Comparison of ENCODE assay signal across 13 cellular contexts in genomic region chr19:41935781-41936415, GRCh38. TPM values are rescaled to one million over a fixed set of nuclear protein-coding genes. Genes with fewer than 3 reads are reported as not detected.
A peak's percentile ranks its signal among the peaks of the same experiment; 100 is the strongest.
DNase-seq lines count a peak whose midpoint lies in the region; ATAC-seq, FAIRE-seq and TF ChIP-seq lines count a peak whose summit lies in the region.
"Had no signal": no experiment of that assay in that cellular context is flagged by ENCODE, and none has a peak within 500 bp of the region (broad histone marks: within the 10 kb centered on the region; RNA-seq: fewer than 3 reads in every experiment).

No MANE protein-coding gene starts in this region.

- H3K4me2 ChIP-seq in Karpas-422 (ENCODE audit: low read depth, low read length, poor library complexity, severe bottlenecking) (no peak overlapping the region), fibroblast of lung (ENCODE audit: extremely low read depth, insufficient read depth, low read length) (peak overlapping the region; percentile 35)

- H3K9me3 Mint-ChIP-seq in CD8-positive, alpha-beta T cell: no peaks in the 10 kb centered on the region

- peak in 1 of 7 experiments; percentile 21 for DNase-seq in CD8-positive, alpha-beta T cell
- DNase-seq in Karpas-422 (no peak), fibroblast of lung (ENCODE audit: low read depth in 2 of 2) (no peak), frontal cortex (ENCODE audit: low spot score in 2 of 2) (no peak), NCI-H345 treated with DMSO at 0.1 percent for 48 hours (lab: John Stamatoyannopoulos, UW; ENCODE audit: unreplicated experiment) (no peak), small intestine (no peak)
- DNase-seq: lower lobe of right lung, NCI-H1417 had no signal

- H3K4me3 ChIP-seq in CD8-positive, alpha-beta T cell (ENCODE audit: low read depth, low read length): no peak overlapping the region
- H3K4me3 ChIP-seq in Karpas-422 (ENCODE audit: low read length) (no peak overlapping the region), fibroblast of lung (replicated peaks in 1 of 4; ENCODE audit: control extremely low read depth in 1 of 4, insufficient read depth in 1 of 4, low read depth in 3 of 4, low read length in 4 of 4) (no peak overlapping the region), small intestine (ENCODE audit: low read depth in 1 of 2, low read length in 2 of 2) (no peak overlapping the region)
- H3K4me3 ChIP-seq: lower lobe of right lung had no signal

- H3K27ac Mint-ChIP-seq in CD8-positive, alpha-beta T cell: peak overlapping the region; percentile 88

- no peak overlapping the region for H2AFZ ChIP-seq in Karpas-422 (ENCODE audit: low read length)
- no peak overlapping the region for H2AFZ ChIP-seq in fibroblast of lung (ENCODE audit: low read length)

- no peaks in the 10 kb centered on the region for H3K27me3 ChIP-seq in CD8-positive, alpha-beta T cell (ENCODE audit: insufficient read depth, low read length)
- H3K27me3 ChIP-seq in Karpas-422 (ENCODE audit: low read length) (no peaks in the 10 kb centered on the region), fibroblast of lung (ENCODE audit: control insufficient read depth, insufficient read depth, low read length) (peaks cover 44% of the 10 kb centered on the region), small intestine (ENCODE audit: control insufficient read depth in 2 of 2, insufficient read depth in 2 of 2, low read length in 2 of 2) (peaks cover 0 to 12% of the 10 kb centered on the region in 2 donors)

- H3K4me3 Mint-ChIP-seq in CD8-positive, alpha-beta T cell: no peak overlapping the region

- POLR2A ChIA-PET in CD8-positive, alpha-beta T cell (lab: Charles Lee): no interaction called here

- H3K27ac ChIP-seq in CD8-positive, alpha-beta T cell (ENCODE audit: low read depth, low read length): no peak overlapping the region
- H3K27ac ChIP-seq in Karpas-422 (ENCODE audit: low read length) (no peak overlapping the region), fibroblast of lung (ENCODE audit: insufficient read depth, low read length) (no peak overlapping the region), small intestine (ENCODE audit: low read depth in 1 of 2, low read length in 1 of 2) (no peak overlapping the region)
- H3K27ac ChIP-seq: lower lobe of right lung, neutrophil had no signal

- no peaks in the 10 kb centered on the region for H3K9me2 ChIP-seq in Karpas-422 (replicated peaks; ENCODE audit: insufficient read depth, low read length)

- H3K36me3 Mint-ChIP-seq in CD8-positive, alpha-beta T cell: no peaks in the 10 kb centered on the region

- peaks cover 48% of the 10 kb centered on the region for H3K4me1 Mint-ChIP-seq in CD8-positive, alpha-beta T cell (ENCODE audit: low read depth)

- H3K27me3 Mint-ChIP-seq in CD8-positive, alpha-beta T cell (ENCODE audit: low read depth): no peaks in the 10 kb centered on the region

- no peak for TF ChIP-seq CTCF in CD8-positive, alpha-beta T cell (IDR thresholded peaks at IDR 0.05)
- no peak for TF ChIP-seq CTCF in fibroblast of lung (conservative IDR thresholded peaks at IDR 0.05 in 1 of 2, IDR thresholded peaks at IDR 0.05 in 1 of 2; ENCODE audit: low read depth in 1 of 2, low read length in 2 of 2)

- CTCF ChIA-PET in CD8-positive, alpha-beta T cell (lab: Charles Lee): interaction anchor here (0.5 to 2.3 kb wide), 5 partner anchors 35 to 73 kb away, joined by 3 to 8 read pairs (median 5); no protein-coding TSS in a partner anchor

- H4K20me1 ChIP-seq in Karpas-422 (ENCODE audit: insufficient read depth, low read depth, low read length): no peaks in the 10 kb centered on the region
- H4K20me1 ChIP-seq in fibroblast of lung (ENCODE audit: control insufficient read depth, extremely low read depth, insufficient read depth, low read length): no peaks in the 10 kb centered on the region

- H3K4me1 ChIP-seq in CD8-positive, alpha-beta T cell (ENCODE audit: insufficient read depth, low read length): peaks cover 40% of the 10 kb centered on the region
- H3K4me1 ChIP-seq in Karpas-422 (ENCODE audit: low read length) (peaks cover 77% of the 10 kb centered on the region), fibroblast of lung (ENCODE audit: control insufficient read depth, extremely low read depth, insufficient read depth, low read length) (peaks cover 12% of the 10 kb centered on the region), small intestine (ENCODE audit: control insufficient read depth in 2 of 2, insufficient read depth in 1 of 2, low read depth in 1 of 2, low read length in 1 of 2) (no peaks in the 10 kb centered on the region)

- FAIRE-seq in frontal cortex (lab: Jason Lieb, UNC) (no peak), small intestine (lab: Jason Lieb, UNC) (no peak)

- WGBS in small intestine, 3 donors: 12 to 24% (median 22%) methylated on average over 23 to 24 of the region's 24 CpGs

- no peaks in the 10 kb centered on the region for H3K79me2 ChIP-seq in Karpas-422 (ENCODE audit: low read length)
- H3K79me2 ChIP-seq in fibroblast of lung (ENCODE audit: control insufficient read depth, insufficient read depth, low read length): no peaks in the 10 kb centered on the region

- H3K9me3 ChIP-seq in CD8-positive, alpha-beta T cell (ENCODE audit: low read length): no peaks in the 10 kb centered on the region
- no peaks in the 10 kb centered on the region for H3K9me3 ChIP-seq in Karpas-422 (ENCODE audit: low read length)
- H3K9me3 ChIP-seq in fibroblast of lung (ENCODE audit: control insufficient read depth, insufficient read depth, low read depth, low read length): no peaks in the 10 kb centered on the region
- H3K9me3 ChIP-seq in small intestine (ENCODE audit: control insufficient read depth, low read depth): no peaks in the 10 kb centered on the region
- H3K9me3 ChIP-seq: lower lobe of right lung, neutrophil had no signal

- H3K9ac ChIP-seq in Karpas-422 (ENCODE audit: low read length) (peak overlapping the region; percentile 74), fibroblast of lung (ENCODE audit: insufficient read depth, low read length) (no peak overlapping the region)

- intact Hi-C loops in CD8-positive, alpha-beta T cell (cut with DNase I, micrococcal nuclease): loop anchor here (1.0 to 2.0 kb wide), 7 partner anchors 9 to 77 kb away; no protein-coding TSS in a partner anchor

- ATAC-seq in CD8-positive, alpha-beta T cell: peak; percentile 4

- no peaks in the 10 kb centered on the region for H3K36me3 ChIP-seq in CD8-positive, alpha-beta T cell (ENCODE audit: insufficient read depth, low read length)
- H3K36me3 ChIP-seq in Karpas-422 (ENCODE audit: insufficient read depth, low read length) (no peaks in the 10 kb centered on the region), fibroblast of lung (ENCODE audit: control insufficient read depth, insufficient read depth, low read length) (no peaks in the 10 kb centered on the region), small intestine (ENCODE audit: control insufficient read depth in 2 of 2, insufficient read depth in 2 of 2, low read length in 2 of 2) (no peaks in the 10 kb centered on the region)
- H3K36me3 ChIP-seq: lower lobe of right lung, neutrophil had no signal

RNA-seq across cellular contexts. Expression of gene ERFL, which starts 7.6 kb away (rescaled TPM):
- total RNA-seq in CD8-positive, alpha-beta T cell: 1 to 10 TPM; 5.4 to 6.8 TPM
- total RNA-seq in Karpas-422 (2014; rRNA removed; shearing (Covaris generic); ENCODE audit: low replicate concordance): 3.8 and 5.5 TPM in 2 replicates
- total RNA-seq in fibroblast of lung: under 0.01 TPM in 2 replicates
- 0.03 TPM in 1 of 2 replicates, not detected in the other for polyA plus RNA-seq in fibroblast of lung
- polyA plus RNA-seq in fibroblast of lung (2012): not detected in 2 replicates
- not detected in 2 replicates for polyA minus RNA-seq in fibroblast of lung (ENCODE audit: low replicate concordance)
- total RNA-seq in frontal cortex: not detected
- under 1 TPM in 1 of 3 donors, not detected in 2; 0.21 TPM for polyA plus RNA-seq in small intestine
- total RNA-seq: epithelial cell of proximal tubule, NCI-H460, skeletal muscle tissue had no signal
- polyA plus RNA-seq: CD14-positive monocyte had no signal

RNA-seq across cellular contexts. Expression of gene RABAC1, which starts 23.2 kb away (rescaled TPM):
- 100 to 1,000 TPM in 1 of 2 experiments, 10 to 100 TPM in 1; 99.5 to 114 TPM for total RNA-seq in CD8-positive, alpha-beta T cell
- 270 and 367 TPM in 2 replicates for total RNA-seq in Karpas-422 (2014; rRNA removed; shearing (Covaris generic); ENCODE audit: low replicate concordance)
- 152 and 193 TPM in 2 replicates for total RNA-seq in fibroblast of lung
- 123 and 163 TPM in 2 replicates for polyA plus RNA-seq in fibroblast of lung
- polyA plus RNA-seq in fibroblast of lung (2012): 303 and 371 TPM in 2 replicates
- 184 and 393 TPM in 2 replicates for polyA minus RNA-seq in fibroblast of lung (ENCODE audit: low replicate concordance)
- 90.9 TPM for total RNA-seq in frontal cortex
- polyA plus RNA-seq in small intestine: 100 to 1,000 TPM; 183 to 227 (median 206) TPM

RNA-seq across cellular contexts. Expression of gene ARHGEF1, which starts 52.9 kb away (rescaled TPM):
- total RNA-seq in CD8-positive, alpha-beta T cell: 1,000 to 10,000 TPM; 1,125 to 1,160 TPM
- total RNA-seq in Karpas-422 (2014; rRNA removed; shearing (Covaris generic); ENCODE audit: low replicate concordance): 136 and 137 TPM in 2 replicates
- total RNA-seq in fibroblast of lung (21.6 TPM in 2 replicates), frontal cortex (10.2 TPM)
- polyA plus RNA-seq in fibroblast of lung (23.9 and 32.2 TPM in 2 replicates), small intestine (100 to 1,000 TPM in 2 of 3 donors, 10 to 100 TPM in 1; 55.3 to 120 (median 118) TPM)
- 34.0 and 53.6 TPM in 2 replicates for polyA plus RNA-seq in fibroblast of lung (2012)
- polyA minus RNA-seq in fibroblast of lung (ENCODE audit: low replicate concordance): 19.6 and 36.9 TPM in 2 replicates

RNA-seq across cellular contexts. Expression of gene ATP1A3, which starts 58.1 kb away (rescaled TPM):
- 10 to 100 TPM; 10.2 to 12.3 TPM for total RNA-seq in CD8-positive, alpha-beta T cell
- total RNA-seq in Karpas-422 (2014; rRNA removed; shearing (Covaris generic); ENCODE audit: low replicate concordance): 22.4 and 26.6 TPM in 2 replicates
- total RNA-seq in fibroblast of lung (under 0.01 and 0.17 TPM in 2 replicates), frontal cortex (149 TPM)
- polyA plus RNA-seq in fibroblast of lung (0.05 TPM in 1 of 2 replicates, not detected in the other), small intestine (1 to 10 TPM in 1 of 3 donors, under 1 TPM in 1, not detected in 1; 0.81 to 4.3 TPM)
- polyA plus RNA-seq in fibroblast of lung (2012): 0.16 and 0.20 TPM in 2 replicates
- polyA minus RNA-seq in fibroblast of lung (ENCODE audit: low replicate concordance): 0.59 and 1.1 TPM in 2 replicates
- total RNA-seq: epithelial cell of proximal tubule, skeletal muscle tissue had no signal

RNA-seq across cellular contexts. Expression of gene CD79A, which starts 58.8 kb away (rescaled TPM):
- total RNA-seq in CD8-positive, alpha-beta T cell: 10 to 100 TPM; 19.5 to 19.6 TPM
- total RNA-seq in Karpas-422 (2014; rRNA removed; shearing (Covaris generic); ENCODE audit: low replicate concordance): 970 and 1,036 TPM in 2 replicates
- total RNA-seq in fibroblast of lung (under 0.01 and 0.17 TPM in 2 replicates), frontal cortex (not detected)
- polyA plus RNA-seq in fibroblast of lung (0.07 and 0.17 TPM in 2 replicates), small intestine (10 to 100 TPM in 1 of 3 donors, 1 to 10 TPM in 1, under 1 TPM in 1; 0.45 to 10.5 (median 8.9) TPM)
- 0.14 TPM in 1 of 2 replicates, not detected in the other for polyA plus RNA-seq in fibroblast of lung (2012)
- not detected in 2 replicates for polyA minus RNA-seq in fibroblast of lung (ENCODE audit: low replicate concordance)
- total RNA-seq: epithelial cell of proximal tubule, NCI-H460 had no signal
